Comparison of ENCODE assay signal across 33 cellular contexts in the genomic region with DNA sequence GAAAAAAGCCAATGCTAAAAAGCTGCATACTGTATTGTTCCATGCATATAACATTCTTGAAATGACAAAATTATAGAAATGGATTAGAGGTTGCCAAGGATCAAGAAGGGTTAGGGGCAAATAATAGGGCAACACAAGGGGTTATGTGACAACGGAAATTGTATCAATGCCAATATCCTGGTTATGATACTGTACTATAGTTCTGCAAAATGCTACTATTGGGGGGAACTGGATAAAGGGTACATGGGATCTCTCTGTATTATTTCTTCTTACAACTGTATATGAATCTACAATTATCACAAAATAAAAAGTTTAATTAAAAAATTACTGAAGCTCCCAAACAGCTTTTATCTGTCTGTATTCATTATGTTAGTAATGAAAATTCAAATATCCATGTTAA. TPM values are rescaled to one million over a fixed set of nuclear protein-coding genes. Genes with fewer than 3 reads are reported as not detected.
DNase-seq lines count a peak whose midpoint lies in the region; ATAC-seq, FAIRE-seq and TF ChIP-seq lines count a peak whose summit lies in the region.
"Had no signal": no experiment of that assay in that cellular context is flagged by ENCODE, and none has a peak within 500 bp of the region (broad histone marks: within the 10 kb centered on the region; RNA-seq: fewer than 3 reads in every experiment).

No MANE protein-coding gene starts in this region.

- H3K36me3 ChIP-seq in HEK293 (ENCODE audit: control insufficient read depth in 2 of 2, insufficient read depth in 1 of 2, low read length in 2 of 2) (no peaks in the 10 kb centered on the region), pancreas (no peaks in the 10 kb centered on the region)
- H3K36me3 ChIP-seq: BE2C, BLaER1 had no signal

- POLR2A ChIA-PET in HEK293 (lab: Yijun Ruan, JAX) = no interaction called here

- TF ChIP-seq CTCF in HEK293 (tag by site-specific recombination; IDR thresholded peaks at IDR 0.05) = no peak
- TF ChIP-seq CTCF in pancreas (IDR thresholded peaks at IDR 0.05) = no peak

- peak; percentile 18 for FAIRE-seq in endometrium (lab: Jason Lieb, UNC)
- FAIRE-seq in pancreas (lab: Jason Lieb, UNC) = peak; percentile 9
- FAIRE-seq: A204.1, A549, D721Med had no signal

- 91 to 94% methylated on average over 1 of the region's 1 CpG for WGBS in pancreas, 2 donors

- DNase-seq in pancreas = no peak
- DNase-seq in activated CD4-positive, alpha-beta T cell treated with anti-CD3 and anti-CD28 coated beads for 4 hours = no peak
- DNase-seq in OCI-M2 (lab: John Stamatoyannopoulos, UW; ENCODE audit: unreplicated experiment) = no peak
- no peak for DNase-seq in SKM-1 treated with dmso at 0.1 percent for 144 hours (lab: John Stamatoyannopoulos, UW; ENCODE audit: unreplicated experiment)
- DNase-seq: 8988T; ACHN; AML-193; BE2C; C1 segment of cervical spinal cord; Caco-2; Calu3; CD4-positive, alpha-beta memory T cell; CD4-positive, alpha-beta T cell; CD4-positive, CD25-positive, alpha-beta regulatory T cell; CD8-positive, alpha-beta memory T cell; CD8-positive, alpha-beta T cell; COR-L47; DMS 273 treated with DMSO at 0.1 percent for 48 hours; DMS153; DMS53; DMS79; DMS79 treated with DMSO at 0.1 percent for 48 hours; DND-41; EL had no signal

- ATAC-seq in pancreas = no peak
- ATAC-seq: A549; CD8-positive, alpha-beta T cell had no signal

- CTCF ChIA-PET in HEK293 (lab: Yijun Ruan, JAX) = no interaction called here

- no peak overlapping the region for H3K27ac ChIP-seq in HEK293 (ENCODE audit: extremely low read depth, low read depth, low read length)
- H3K27ac ChIP-seq in pancreas = no peak overlapping the region
- H3K27ac ChIP-seq: 22Rv1; A549; BLaER1; BLaER1 treated with 17β-estradiol and CSF1 and Interleukin-3, amounts not matched to agents 10 nM and 100 nM; C4-2B had no signal

- H3K9me3 ChIP-seq in HEK293 (ENCODE audit: control insufficient read depth, insufficient read depth, low read depth, low read length) = no peaks in the 10 kb centered on the region
- no peaks in the 10 kb centered on the region for H3K9me3 ChIP-seq in pancreas
- H3K9me3 ChIP-seq: A549, BE2C, Caco-2 had no signal

- intact Hi-C loops in pancreas (cut with DNase I) = no loop called here

- H3K4me3 ChIP-seq in HEK293 (ENCODE audit: low read depth, low read length) (no peak overlapping the region), pancreas (no peak overlapping the region)
- H3K4me3 ChIP-seq: A549; BLaER1; BLaER1 treated with 17β-estradiol and CSF1 and Interleukin-3, amounts not matched to agents 10 nM and 100 nM had no signal

- no peaks in the 10 kb centered on the region for H3K4me1 ChIP-seq in HEK293 (ENCODE audit: control insufficient read depth, insufficient read depth, low read length)
- peaks cover 17 to 33% (median 26%) of the 10 kb centered on the region in 3 donors for H3K4me1 ChIP-seq in pancreas
- H3K4me1 ChIP-seq: A549, BE2C had no signal

- no peaks in the 10 kb centered on the region for H3K27me3 ChIP-seq in pancreas
- H3K27me3 ChIP-seq: BE2C; BLaER1; BLaER1 treated with 17β-estradiol and CSF1 and Interleukin-3, amounts not matched to agents 10 nM and 100 nM had no signal

TF ChIP-seq in HEK293, 187 proteins besides CTCF, POLR2A, EP300 and RAD21:
- TF ChIP-seq ZNF121 (tag by site-specific recombination; IDR thresholded peaks at IDR 0.05) (no peak), ZNF529 (tag by site-specific recombination; IDR thresholded peaks at IDR 0.05; ENCODE audit: insufficient replicate concordance) (peak; percentile 98)

RNA-seq across cellular contexts. Expression of gene LNX2, which starts 31.9 kb away (rescaled TPM):
- total RNA-seq in pancreas = 10 to 100 TPM; 11.3 to 18.9 (median 15.0) TPM
- polyA plus RNA-seq in pancreas = 10 to 100 TPM in 1 of 2 donors, 1 to 10 TPM in 1; 4.9 to 10.1 TPM

RNA-seq across cellular contexts. Expression of gene POLR1D, which starts 33.3 kb away (rescaled TPM):
- total RNA-seq in pancreas = 100 to 1,000 TPM; 107 to 147 (median 139) TPM
- polyA plus RNA-seq in pancreas = 100 to 1,000 TPM in 1 of 2 donors, 10 to 100 TPM in 1; 98.7 to 161 TPM
